8 cellular contexts compared by ENCODE assay signal in the genomic region with DNA sequence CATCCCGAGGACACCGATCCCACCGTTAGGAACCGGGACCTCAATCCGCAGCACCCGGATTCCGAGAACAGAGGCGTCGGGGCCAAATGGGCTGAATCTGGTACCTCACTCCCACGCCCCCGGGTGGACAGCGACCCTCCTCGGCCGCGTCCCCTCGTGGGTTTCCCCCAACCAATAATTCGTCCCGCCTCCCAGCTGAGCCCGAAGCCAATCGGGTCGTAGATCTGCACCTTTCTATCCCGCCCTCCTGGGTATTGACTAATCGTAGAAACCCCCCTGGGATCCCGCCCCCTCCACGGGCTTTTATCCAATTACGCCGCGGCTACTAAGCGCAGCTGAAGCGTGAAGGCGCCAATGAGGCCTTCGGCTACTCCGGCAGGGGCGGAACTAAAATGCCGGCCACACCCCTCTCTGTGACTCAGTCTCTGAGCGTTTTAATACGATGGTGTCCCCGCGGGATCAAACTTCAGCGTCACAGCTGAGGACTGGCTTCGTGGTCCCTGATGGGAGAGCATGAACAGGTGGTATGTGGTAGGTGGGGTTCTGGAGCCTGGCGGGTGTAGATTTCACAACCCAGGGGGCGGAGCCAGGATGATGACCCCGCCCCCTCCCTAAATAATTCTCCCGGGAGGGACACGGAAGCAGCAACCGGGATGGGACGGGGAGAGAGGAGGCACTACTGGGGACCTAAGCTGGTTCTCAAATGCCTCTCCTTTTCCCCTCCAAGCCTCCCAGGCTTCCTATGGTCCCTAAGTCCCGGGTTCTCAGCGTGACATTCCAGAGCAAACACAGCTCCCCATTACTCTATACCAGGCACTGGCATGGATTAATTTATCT. TPM values are rescaled to one million over a fixed set of nuclear protein-coding genes. Genes with fewer than 3 reads are reported as not detected.
A peak's percentile ranks its signal among the peaks of the same experiment; 100 is the strongest.
DNase-seq lines count a peak whose midpoint lies in the region; FAIRE-seq and TF ChIP-seq lines count a peak whose summit lies in the region.

TSS of gene CCDC159 (plus strand) at position 416 of the 837 bp plus-strand sequence. CDS start at position 504, 88 bp downstream.
TSS of gene TMEM205 (minus strand) at position 165 of the 837 bp plus-strand sequence. CDS start 649 bp downstream, outside the sequence.

- H3K4me3 Mint-ChIP-seq in activated naive CD4-positive, alpha-beta T cell treated with anti-CD3 and anti-CD28 coated beads for 36 hours, result peak within 1 kb of the TSS; percentile 97

- H2AK5ac ChIP-seq in neuronal stem cell (ENCODE audit: low read depth, low read length), result no peak within 1 kb of the TSS

- peaks cover 26% of the 10 kb centered on the region for H3K4me1 Mint-ChIP-seq in activated naive CD4-positive, alpha-beta T cell treated with anti-CD3 and anti-CD28 coated beads for 36 hours (ENCODE audit: low read depth)

- peak; percentile 96 for FAIRE-seq in frontal cortex (lab: Jason Lieb, UNC)

- peaks cover 10% of the 10 kb centered on the region for H3K36me3 Mint-ChIP-seq in activated naive CD4-positive, alpha-beta T cell treated with anti-CD3 and anti-CD28 coated beads for 36 hours (ENCODE audit: low read depth)

- H3K9ac ChIP-seq in neuronal stem cell (ENCODE audit: low read depth, low read length, poor library complexity), result peak within 1 kb of the TSS; percentile 77

- H3K4me1 ChIP-seq in neuronal stem cell (ENCODE audit: control insufficient read depth in 2 of 2, insufficient read depth in 1 of 2, low read depth in 1 of 2, low read length in 2 of 2), result peaks cover 8 to 9% of the 10 kb centered on the region in 2 donors

- no peaks in the 10 kb centered on the region for H3K27me3 Mint-ChIP-seq in activated naive CD4-positive, alpha-beta T cell treated with anti-CD3 and anti-CD28 coated beads for 36 hours (ENCODE audit: low read depth)

- peak within 1 kb of the TSS; percentile 86 for H3K27ac Mint-ChIP-seq in activated naive CD4-positive, alpha-beta T cell treated with anti-CD3 and anti-CD28 coated beads for 36 hours

- peaks cover 8 to 12% of the 10 kb centered on the region in 2 donors for H3K9me3 ChIP-seq in neuronal stem cell (replicated peaks in 1 of 2; ENCODE audit: control insufficient read depth in 2 of 2, insufficient read depth in 1 of 2, low read depth in 1 of 2, low read length in 2 of 2)

- CTCF ChIA-PET in HEK293T (lab: Yijun Ruan, JAX), result interaction anchor here (0.9 to 1.9 kb wide), 3 partner anchors 35 to 88 kb away, joined by 3 to 7 read pairs (median 3); partner anchors contain the start of gene ODAD3
- CTCF ChIA-PET in activated naive CD4-positive, alpha-beta T cell treated with anti-CD3 and anti-CD28 coated beads for 36 hours (lab: Charles Lee), result interaction anchor here (0.6 to 0.9 kb wide), 6 partner anchors 26 to 217 kb away, joined by 3 to 6 read pairs (median 4); no protein-coding TSS in a partner anchor

- peak within 1 kb of the TSS; percentile 64 for H3K27ac ChIP-seq in neuronal stem cell (replicated peaks; ENCODE audit: low read length)

- no peak within 1 kb of the TSS for H2BK5ac ChIP-seq in neuronal stem cell (ENCODE audit: low read length)

- DNase-seq in GM04504 (ENCODE audit: low read depth) (peak; percentile 99), HEK293T (ENCODE audit: extremely low spot score) (peak; percentile 91), MV-4-11 (lab: John Stamatoyannopoulos, UW) (peak; percentile 100), SK-N-DZ (ENCODE audit: low spot score) (peak; percentile 98), frontal cortex (ENCODE audit: low spot score in 2 of 2) (peak; percentile 88 to 93), neuronal stem cell (ENCODE audit: low spot score) (peak; percentile 98)
- DNase-seq in activated naive CD4-positive, alpha-beta T cell treated with anti-CD3 and anti-CD28 coated beads for 36 hours, result peak; percentile 100

- no peaks in the 10 kb centered on the region for H3K79me1 ChIP-seq in neuronal stem cell (ENCODE audit: low read depth, low read length)

- H3K4me2 ChIP-seq in neuronal stem cell (ENCODE audit: insufficient read depth, low read length, poor library complexity, severe bottlenecking), result peak within 1 kb of the TSS; percentile 56

- no peak within 1 kb of the TSS for H4K91ac ChIP-seq in neuronal stem cell (ENCODE audit: low read depth, low read length, poor library complexity)

- intact Hi-C loops in activated naive CD4-positive, alpha-beta T cell treated with anti-CD3 and anti-CD28 coated beads for 36 hours (cut with micrococcal nuclease), result loop anchor here (1.0 kb wide), 5 partner anchors 9 to 250 kb away; partner anchors contain the start of genes ODAD3, PLPPR2, PRKCSH and SWSAP1

- no peak within 1 kb of the TSS for H2BK120ac ChIP-seq in neuronal stem cell (ENCODE audit: low read depth, low read length)

- no peak within 1 kb of the TSS for H3K4ac ChIP-seq in neuronal stem cell (ENCODE audit: low read length)

- no peak within 1 kb of the TSS for H2BK15ac ChIP-seq in neuronal stem cell (ENCODE audit: low read length)

- H4K8ac ChIP-seq in neuronal stem cell (ENCODE audit: low read depth, low read length), result no peak within 1 kb of the TSS

- H3K4me3 ChIP-seq in neuronal stem cell (ENCODE audit: low read length in 2 of 2), result peak within 1 kb of the TSS; percentile 58 to 89

- peak within 1 kb of the TSS; percentile 89 for H2AFZ ChIP-seq in neuronal stem cell (ENCODE audit: low read length)

- no peak within 1 kb of the TSS for H3K14ac ChIP-seq in neuronal stem cell (ENCODE audit: low read length)

- POLR2A ChIA-PET in HEK293T (lab: Yijun Ruan, JAX), result interaction anchor here (0.6 to 3.3 kb wide), 11 partner anchors 11 to 52 kb away, joined by 3 to 20 read pairs (median 5); partner anchors contain the start of genes EPOR and SWSAP1

- peak within 1 kb of the TSS; percentile 50 for H2BK12ac ChIP-seq in neuronal stem cell (ENCODE audit: low read length)

- no peaks in the 10 kb centered on the region for H3K27me3 ChIP-seq in neuronal stem cell (ENCODE audit: control insufficient read depth in 3 of 3, insufficient read depth in 3 of 3, low read depth in 1 of 3, low read length in 3 of 3)

- peaks cover 2 to 5% of the 10 kb centered on the region in 2 donors for H3K36me3 ChIP-seq in neuronal stem cell (replicated peaks in 1 of 2; ENCODE audit: control insufficient read depth in 2 of 2, insufficient read depth in 2 of 2, low read length in 2 of 2)

- no CpG with 5 or more reads among the region's 50 CpGs for WGBS in neuronal stem cell (ENCODE audit: extremely low coverage in 2 of 2, insufficient read length in 2 of 2, insufficient replicate concordance in 1 of 2), 2 donors

- TF ChIP-seq CTCF in subcutaneous adipose tissue (IDR thresholded peaks at IDR 0.05; ENCODE audit: low read depth), result no peak

- H3K9me3 Mint-ChIP-seq in activated naive CD4-positive, alpha-beta T cell treated with anti-CD3 and anti-CD28 coated beads for 36 hours, result peaks cover 9% of the 10 kb centered on the region

- H3K23ac ChIP-seq in neuronal stem cell (ENCODE audit: low read depth, low read length, poor library complexity), result no peak within 1 kb of the TSS

- peak within 1 kb of the TSS; percentile 93 for H3K18ac ChIP-seq in neuronal stem cell (ENCODE audit: low read length)

TF ChIP-seq in HEK293T, 16 proteins besides CTCF, POLR2A, EP300 and RAD21:
- TF ChIP-seq L3MBTL2 (conservative IDR thresholded peaks at IDR 0.05) (peak; percentile 84), FOXM1 (IDR thresholded peaks at IDR 0.05; ENCODE audit: borderline replicate concordance) (no peak), ARNT (IDR thresholded peaks at IDR 0.05) (no peak), NFRKB (IDR thresholded peaks at IDR 0.05) (no peak), PKNOX1 (IDR thresholded peaks at IDR 0.05) (peak; percentile 90), ELF4 (IDR thresholded peaks at IDR 0.05) (no peak), HDGF (IDR thresholded peaks at IDR 0.05; ENCODE audit: borderline replicate concordance) (no peak), ZNF384 (IDR thresholded peaks at IDR 0.05) (no peak), BHLHE40 (IDR thresholded peaks at IDR 0.05; ENCODE audit: borderline replicate concordance) (no peak), SP1 (IDR thresholded peaks at IDR 0.05) (peak; percentile 62), FOXA1 (IDR thresholded peaks at IDR 0.05) (no peak), TARDBP (IDR thresholded peaks at IDR 0.05) (0 out of 2 replicates have a peak, but pooled peaks have one; percentile 15), LEF1 (IDR thresholded peaks at IDR 0.05; ENCODE audit: borderline replicate concordance) (no peak)

RNA-seq across cellular contexts. Expression of gene CCDC159, which starts in this region (rescaled TPM):
- polyA plus RNA-seq in SK-N-DZ (2014; cell fraction: cytosol; rRNA removed), result 1.7 and 3.4 TPM in 2 replicates
- polyA plus RNA-seq in SK-N-DZ (2014; cell fraction: nucleus; rRNA removed), result 2.6 and 6.1 TPM in 2 replicates
- 10 to 100 TPM; 15.2 to 16.5 TPM for total RNA-seq in activated naive CD4-positive, alpha-beta T cell treated with anti-CD3 and anti-CD28 coated beads for 36 hours
- total RNA-seq in frontal cortex (2.9 TPM), subcutaneous adipose tissue (10 to 100 TPM in 3 of 4 donors, 1 to 10 TPM in 1; 4.6 to 33.2 (median 15.7) TPM)
- polyA plus RNA-seq in neuronal stem cell (2013, experiment 1 of 2), result 5.4 TPM
- polyA plus RNA-seq in neuronal stem cell (2013, experiment 2 of 2), result 4.5 TPM

RNA-seq across cellular contexts. Expression of gene TMEM205, which starts in this region (rescaled TPM):
- 185 and 229 TPM in 2 replicates for polyA plus RNA-seq in SK-N-DZ (2014; cell fraction: cytosol; rRNA removed)
- 149 and 192 TPM in 2 replicates for polyA plus RNA-seq in SK-N-DZ (2014; cell fraction: nucleus; rRNA removed)
- 10 to 100 TPM; 21.4 to 24.2 TPM for total RNA-seq in activated naive CD4-positive, alpha-beta T cell treated with anti-CD3 and anti-CD28 coated beads for 36 hours
- 27.7 TPM for total RNA-seq in frontal cortex
- 57.4 TPM for polyA plus RNA-seq in neuronal stem cell (2013, experiment 1 of 2)
- polyA plus RNA-seq in neuronal stem cell (2013, experiment 2 of 2), result 54.0 TPM
- 100 to 1,000 TPM; 154 to 170 (median 160) TPM for total RNA-seq in subcutaneous adipose tissue

Comparison
In these comparisons a context has a peak if more than half of its experiments do, and no peak if none do; other contexts are left out.
1. Peak in every context shown above with its lines: DNase-seq, H3K4me3 ChIP-seq and H3K27ac ChIP-seq.